ENCODE assay signal across 18 cellular contexts in genomic region chr5:109922396-109922995, GRCh38.
A peak's percentile ranks its signal among the peaks of the same experiment; 100 is the strongest.
DNase-seq lines count a peak whose midpoint lies in the region; ATAC-seq lines count a peak whose summit lies in the region.
"Had no signal": no experiment of that assay in that cellular context is flagged by ENCODE, and none has a peak within 500 bp of the region (broad histone marks: within the 10 kb centered on the region; RNA-seq: fewer than 3 reads in every experiment).

No MANE protein-coding gene starts in this region.

- POLR2A ChIA-PET in activated CD4-positive, alpha-beta T cell treated with anti-CD3 and anti-CD28 coated beads, Interleukin-2, amount 10 ng/mL, durations not matched to agents 7 days and 5 days (lab: Charles Lee): interaction anchor here (0.5 kb wide), 1 partner anchor 78 kb away, joined by 5 read pairs; no protein-coding TSS in a partner anchor
- POLR2A ChIA-PET in activated CD8-positive, alpha-beta T cell treated with anti-CD3 and anti-CD28 coated beads, Interleukin-2, amount 10 ng/mL, durations not matched to agents 7 days and 5 days (lab: Charles Lee): interaction anchor here (0.8 to 1.3 kb wide), 4 partner anchors 13 to 233 kb away, joined by 3 to 8 read pairs (median 6); partner anchors contain the start of gene MAN2A1
- POLR2A ChIA-PET in naive thymus-derived CD4-positive, alpha-beta T cell (lab: Charles Lee): interaction anchor here (0.6 to 2.5 kb wide), 21 partner anchors 8 to 513 kb away, joined by 3 to 46 read pairs (median 4); partner anchors contain the start of genes MAN2A1 and PJA2

- peak overlapping the region; percentile 41 for H3K4me3 ChIP-seq in Jurkat, Clone E6-1 (ENCODE audit: low read length)
- peak overlapping the region; percentile 1 for H3K4me3 ChIP-seq in naive thymus-derived CD4-positive, alpha-beta T cell (ENCODE audit: low read length)
- H3K4me3 ChIP-seq: A549, spleen had no signal

- CTCF ChIA-PET in activated CD4-positive, alpha-beta T cell treated with anti-CD3 and anti-CD28 coated beads, Interleukin-2, amount 10 ng/mL, durations not matched to agents 7 days and 5 days (lab: Charles Lee): interaction anchor here (0.7 to 1.0 kb wide), 3 partner anchors 14 to 89 kb away, joined by 3 to 4 read pairs (median 3); no protein-coding TSS in a partner anchor
- CTCF ChIA-PET in activated CD8-positive, alpha-beta T cell treated with anti-CD3 and anti-CD28 coated beads, Interleukin-2, amount 10 ng/mL, durations not matched to agents 7 days and 5 days (lab: Charles Lee): interaction anchor here (0.7 to 2.3 kb wide), 9 partner anchors 9 to 1241 kb away, joined by 3 to 12 read pairs (median 3); partner anchors contain the start of gene MAN2A1
- CTCF ChIA-PET in naive thymus-derived CD4-positive, alpha-beta T cell (lab: Charles Lee): interaction anchor here (0.9 to 2.5 kb wide), 9 partner anchors 9 to 233 kb away, joined by 3 to 19 read pairs (median 3); partner anchors contain the start of gene MAN2A1

- H3K4me1 Mint-ChIP-seq in activated CD4-positive, alpha-beta T cell treated with anti-CD3 and anti-CD28 coated beads, Interleukin-2, amount 10 ng/mL, durations not matched to agents 7 days and 5 days: peaks cover 31% of the 10 kb centered on the region
- H3K4me1 Mint-ChIP-seq in activated CD8-positive, alpha-beta T cell treated with anti-CD3 and anti-CD28 coated beads, Interleukin-2, amount 10 ng/mL, durations not matched to agents 7 days and 5 days (ENCODE audit: low read depth): peaks cover 16% of the 10 kb centered on the region
- H3K4me1 Mint-ChIP-seq in naive thymus-derived CD4-positive, alpha-beta T cell: peaks cover 17 to 70% (median 62%) of the 10 kb centered on the region in 7 donors
- H3K4me1 Mint-ChIP-seq: naive B cell had no signal

- H3K36me3 ChIP-seq in naive thymus-derived CD4-positive, alpha-beta T cell (ENCODE audit: control insufficient read depth in 2 of 3, insufficient read depth in 3 of 3, low read length in 3 of 3): no peaks in the 10 kb centered on the region
- H3K36me3 ChIP-seq: spleen had no signal

- peaks cover 9% of the 10 kb centered on the region for H3K9me3 Mint-ChIP-seq in activated CD4-positive, alpha-beta T cell treated with anti-CD3 and anti-CD28 coated beads, Interleukin-2, amount 10 ng/mL, durations not matched to agents 7 days and 5 days
- H3K9me3 Mint-ChIP-seq in activated CD8-positive, alpha-beta T cell treated with anti-CD3 and anti-CD28 coated beads, Interleukin-2, amount 10 ng/mL, durations not matched to agents 7 days and 5 days (ENCODE audit: insufficient read depth): no peaks in the 10 kb centered on the region
- H3K9me3 Mint-ChIP-seq in naive thymus-derived CD4-positive, alpha-beta T cell: peaks cover 2 to 24% (median 4%) of the 10 kb centered on the region in 11 donors

- intact Hi-C loops in naive thymus-derived CD4-positive, alpha-beta T cell (cut with micrococcal nuclease): loop anchor here (1.0 to 10.0 kb wide), 11 partner anchors 8 to 815 kb away; partner anchors contain the start of genes MAN2A1 (in 1 of the 2) and SLC25A46 (in 1 of the 2)

- H3K36me3 Mint-ChIP-seq in activated CD4-positive, alpha-beta T cell treated with anti-CD3 and anti-CD28 coated beads, Interleukin-2, amount 10 ng/mL, durations not matched to agents 7 days and 5 days (ENCODE audit: low read depth): peaks cover 13% of the 10 kb centered on the region
- no peaks in the 10 kb centered on the region for H3K36me3 Mint-ChIP-seq in activated CD8-positive, alpha-beta T cell treated with anti-CD3 and anti-CD28 coated beads, Interleukin-2, amount 10 ng/mL, durations not matched to agents 7 days and 5 days (ENCODE audit: low read depth)
- H3K36me3 Mint-ChIP-seq in naive thymus-derived CD4-positive, alpha-beta T cell: peaks cover 0 to 12% (median 9%) of the 10 kb centered on the region in 5 donors
- H3K36me3 Mint-ChIP-seq: naive B cell had no signal

- H3K4me1 ChIP-seq in naive thymus-derived CD4-positive, alpha-beta T cell (ENCODE audit: control insufficient read depth in 2 of 2, insufficient read depth in 2 of 2, low read length in 2 of 2): peaks cover 34 to 45% of the 10 kb centered on the region in 2 donors
- H3K4me1 ChIP-seq: A549, spleen had no signal

- H3K27me3 ChIP-seq in naive thymus-derived CD4-positive, alpha-beta T cell (ENCODE audit: control insufficient read depth in 2 of 2, insufficient read depth in 2 of 2, low read length in 2 of 2): no peaks in the 10 kb centered on the region
- H3K27me3 ChIP-seq: spleen had no signal

- no peaks in the 10 kb centered on the region for H3K9me3 ChIP-seq in naive thymus-derived CD4-positive, alpha-beta T cell (ENCODE audit: control insufficient read depth in 2 of 3, low read length in 3 of 3)
- H3K9me3 ChIP-seq: A549 had no signal

- DNase-seq in activated CD4-positive, alpha-beta T cell treated with anti-CD3 and anti-CD28 coated beads, Interleukin-2, amount 10 ng/mL, durations not matched to agents 7 days and 5 days: peak; percentile 25
- DNase-seq in activated CD4-positive, alpha-beta T cell treated with anti-CD3 and anti-CD28 coated beads for 4 hours: no peak
- DNase-seq in Jurkat, Clone E6-1 (ENCODE audit: low read depth, low spot score): peak; percentile 63
- no peak for DNase-seq in activated CD8-positive, alpha-beta T cell treated with anti-CD3 and anti-CD28 coated beads, Interleukin-2, amount 10 ng/mL, durations not matched to agents 7 days and 5 days
- DNase-seq in naive thymus-derived CD4-positive, alpha-beta T cell: peak in 6 of 9 donors; percentile 13 to 41 (median 36)
- no peak for DNase-seq in NCI-H2107 (lab: John Stamatoyannopoulos, UW)
- DNase-seq in DMS153 treated with DMSO at 0.1 percent for 48 hours (lab: John Stamatoyannopoulos, UW; ENCODE audit: unreplicated experiment): no peak
- DNase-seq: activated CD8-positive, alpha-beta memory T cell treated with anti-CD3 and anti-CD28 coated beads, Interleukin-2, amount 50 U/mL, for 48 hours; aorta; MV-4-11; naive B cell; NCI-H2029 treated with DMSO at 0.1 percent for 48 hours; NCI-H69; stimulated activated naive CD4-positive, alpha-beta T cell treated with Interleukin-2 at 50 U/mL for 16 hours had no signal

- H3K4me3 Mint-ChIP-seq in activated CD4-positive, alpha-beta T cell treated with anti-CD3 and anti-CD28 coated beads, Interleukin-2, amount 10 ng/mL, durations not matched to agents 7 days and 5 days: peak overlapping the region; percentile 30
- no peak overlapping the region for H3K4me3 Mint-ChIP-seq in activated CD8-positive, alpha-beta T cell treated with anti-CD3 and anti-CD28 coated beads, Interleukin-2, amount 10 ng/mL, durations not matched to agents 7 days and 5 days
- H3K4me3 Mint-ChIP-seq in naive thymus-derived CD4-positive, alpha-beta T cell: peak overlapping the region; percentile 75 to 91 (median 82)

- no peaks in the 10 kb centered on the region for H3K27me3 Mint-ChIP-seq in activated CD4-positive, alpha-beta T cell treated with anti-CD3 and anti-CD28 coated beads, Interleukin-2, amount 10 ng/mL, durations not matched to agents 7 days and 5 days
- no peaks in the 10 kb centered on the region for H3K27me3 Mint-ChIP-seq in activated CD8-positive, alpha-beta T cell treated with anti-CD3 and anti-CD28 coated beads, Interleukin-2, amount 10 ng/mL, durations not matched to agents 7 days and 5 days (ENCODE audit: low read depth)
- no peaks in the 10 kb centered on the region for H3K27me3 Mint-ChIP-seq in naive thymus-derived CD4-positive, alpha-beta T cell

- H3K27ac Mint-ChIP-seq in activated CD4-positive, alpha-beta T cell treated with anti-CD3 and anti-CD28 coated beads, Interleukin-2, amount 10 ng/mL, durations not matched to agents 7 days and 5 days: peak overlapping the region; percentile 91
- H3K27ac Mint-ChIP-seq in activated CD8-positive, alpha-beta T cell treated with anti-CD3 and anti-CD28 coated beads, Interleukin-2, amount 10 ng/mL, durations not matched to agents 7 days and 5 days: peak overlapping the region; percentile 62
- peak overlapping the region; percentile 89 to 100 (median 97) for H3K27ac Mint-ChIP-seq in naive thymus-derived CD4-positive, alpha-beta T cell

- ATAC-seq in activated CD8-positive, alpha-beta T cell treated with anti-CD3 and anti-CD28 coated beads, Interleukin-2, amount 10 ng/mL, durations not matched to agents 7 days and 5 days: no peak
- peak; percentile 9 for ATAC-seq in naive thymus-derived CD4-positive, alpha-beta T cell
- no peak for ATAC-seq in HG03342 (IDR thresholded peaks at IDR 0.05; ENCODE audit: unreplicated experiment)
- ATAC-seq: A549, SK-N-SH treated with all-trans-retinoic acid at 6 μM for 48 hours had no signal

- H3K27ac ChIP-seq in naive thymus-derived CD4-positive, alpha-beta T cell (ENCODE audit: low read depth, low read length): peak overlapping the region; percentile 78
- H3K27ac ChIP-seq: A549 had no signal

Comparison
In these comparisons a context has a peak if more than half of its experiments do, and no peak if none do; other contexts are left out.
1. DNase-seq: peak in activated CD4-positive, alpha-beta T cell treated with anti-CD3 and anti-CD28 coated beads, Interleukin-2, amount 10 ng/mL, durations not matched to agents 7 days and 5 days (single experiment), Jurkat, Clone E6-1 (single experiment) and naive thymus-derived CD4-positive, alpha-beta T cell (6 of 9); none in activated CD4-positive, alpha-beta T cell treated with anti-CD3 and anti-CD28 coated beads for 4 hours (0 of 2), activated CD8-positive, alpha-beta T cell treated with anti-CD3 and anti-CD28 coated beads, Interleukin-2, amount 10 ng/mL, durations not matched to agents 7 days and 5 days (single experiment), NCI-H2107 (single experiment) and DMS153 treated with DMSO at 0.1 percent for 48 hours (single experiment).
2. Peak in every context shown above with its lines, with median percentiles within 50 percentile points of each other: H3K27ac Mint-ChIP-seq.